In the genomic region with DNA sequence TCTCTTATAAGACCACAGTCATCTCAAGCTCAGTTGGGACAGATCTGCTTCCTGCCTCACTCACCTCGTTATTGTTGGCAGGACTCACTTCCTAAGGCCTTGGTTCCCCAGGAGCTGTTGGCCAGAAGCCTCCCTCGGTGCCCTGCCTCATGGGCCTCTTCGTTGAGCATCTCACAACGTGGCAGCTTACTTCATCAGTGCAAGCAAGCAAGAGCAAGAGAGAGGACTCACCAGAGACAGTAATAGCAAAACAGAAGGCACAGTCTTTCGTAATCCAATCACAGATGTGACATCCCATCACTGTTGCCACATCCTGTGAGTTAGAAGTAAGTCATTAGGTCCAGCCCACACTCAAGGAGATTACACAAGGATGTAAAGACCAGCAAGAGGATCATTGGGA, we compare ENCODE assay signal across 8 cellular contexts. TPM values are rescaled to one million over a fixed set of nuclear protein-coding genes. Genes with fewer than 3 reads are reported as not detected.
DNase-seq lines count a peak whose midpoint lies in the region; ATAC-seq, FAIRE-seq and TF ChIP-seq lines count a peak whose summit lies in the region.

No MANE protein-coding gene starts in this region.

- CTCF ChIA-PET in K562 (lab: Yijun Ruan, JAX; ENCODE audit: low intra/inter-chr PET ratio): no interaction called here

- FAIRE-seq in K562 (lab: Jason Lieb, UNC): no peak

- no peak for TF ChIP-seq CTCF in NB4 (IDR thresholded peaks at IDR 0.05; ENCODE audit: low read depth, low read length)
- TF ChIP-seq CTCF in K562 (IDR thresholded peaks at IDR 0.05 in 2 of 3, conservative IDR thresholded peaks at IDR 0.05 in 1 of 3; ENCODE audit: insufficient read depth in 2 of 3, low read depth in 1 of 3, low read length in 3 of 3): no peak
- no peak for TF ChIP-seq CTCF in suprapubic skin (IDR thresholded peaks at IDR 0.05)

- H3K4me2 ChIP-seq in K562 (ENCODE audit: insufficient read depth, low read length) (no peak overlapping the region), mesendoderm (ENCODE audit: low read length) (no peak overlapping the region)

- BruUV-seq in K562 (replicated peaks; lab: Mats Ljungman, UMichigan): no TSS peak

- DNase-seq in Ammon's horn (ENCODE audit: low spot score) (peak; percentile 80), NB4 (ENCODE audit: low read depth) (peak; percentile 99), K562 (ENCODE audit: extremely low read depth in 1 of 4, low spot score in 3 of 4) (peak in 1 of 4 experiments; percentile 24), left lobe of liver (ENCODE audit: low spot score) (peak; percentile 60), suprapubic skin (ENCODE audit: low spot score in 2 of 2) (peak in 1 of 2 donors; percentile 73), DMS114 treated with DMSO at 0.1 percent for 48 hours (lab: John Stamatoyannopoulos, UW; ENCODE audit: unreplicated experiment) (no peak), mesendoderm (no peak)

- H3K27ac ChIP-seq in K562 (ENCODE audit: extremely low read depth, low read depth, low read length) (no peak overlapping the region), suprapubic skin (peak overlapping the region; percentile 36), mesendoderm (ENCODE audit: low read depth, low read length) (no peak overlapping the region)

- peak overlapping the region; percentile 63 for H3K4me3 ChIP-seq in NB4 (ENCODE audit: low read depth, low read length)
- no peak overlapping the region for H3K4me3 ChIP-seq in K562
- H3K4me3 ChIP-seq in suprapubic skin: no peak overlapping the region
- H3K4me3 ChIP-seq in mesendoderm (ENCODE audit: low read length): no peak overlapping the region

- TF ChIP-seq RAD21 in K562 (CRISPR knock-in tag; conservative IDR thresholded peaks at IDR 0.05 in 1 of 2, IDR thresholded peaks at IDR 0.05 in 1 of 2): no peak

- no peak overlapping the region for H2BK120ac ChIP-seq in mesendoderm (ENCODE audit: low read depth, low read length)

- no peak overlapping the region for H2BK5ac ChIP-seq in mesendoderm (ENCODE audit: low read length)

- H3K18ac ChIP-seq in mesendoderm (ENCODE audit: low read length): no peak overlapping the region

- intact Hi-C loops in K562 (cut with micrococcal nuclease): loop anchor here (10.0 kb wide), 1 partner anchor 539 kb away; the partner anchor contains the start of gene DCAF4

- TF ChIP-seq POLR2A in NB4 (IDR thresholded peaks at IDR 0.05; ENCODE audit: extremely low read depth, insufficient read length) (peak; percentile 77), K562 (conservative IDR thresholded peaks at IDR 0.05) (no peak), suprapubic skin (IDR thresholded peaks at IDR 0.05) (no peak)

- no peak overlapping the region for H3K4ac ChIP-seq in mesendoderm (ENCODE audit: low read depth, low read length)

- H3K36me3 ChIP-seq in K562 (ENCODE audit: control insufficient read depth, insufficient read depth, low read length): no peaks in the 10 kb centered on the region
- H3K36me3 ChIP-seq in suprapubic skin: no peaks in the 10 kb centered on the region
- no peaks in the 10 kb centered on the region for H3K36me3 ChIP-seq in mesendoderm (ENCODE audit: control insufficient read depth, insufficient read depth, low read length)

- no peak overlapping the region for H3K56ac ChIP-seq in mesendoderm (ENCODE audit: low read length)

- peak overlapping the region; percentile 8; the same call in 1 of the 2 replicates for H2AFZ ChIP-seq in K562 (ENCODE audit: low read depth, low read length)

- H3K79me2 ChIP-seq in K562 (ENCODE audit: control insufficient read depth, insufficient read depth, low read length): peaks cover under 1% of the 10 kb centered on the region; the same call in 1 of the 3 replicates
- no peaks in the 10 kb centered on the region for H3K79me2 ChIP-seq in mesendoderm (ENCODE audit: control insufficient read depth, insufficient read depth, low read length)

- no peak overlapping the region for H2AK5ac ChIP-seq in mesendoderm (ENCODE audit: low read length)

- no peak for ATAC-seq in K562
- peak; percentile 1 for ATAC-seq in left lobe of liver
- ATAC-seq in HG02938 (IDR thresholded peaks at IDR 0.05; ENCODE audit: unreplicated experiment): no peak

- H3K23ac ChIP-seq in mesendoderm (ENCODE audit: low read length): no peak overlapping the region

- H3K79me1 ChIP-seq in mesendoderm (ENCODE audit: low read length): no peaks in the 10 kb centered on the region

- WGBS in K562 (ENCODE audit: insufficient coverage, low coverage, missing lambda C conversion rate): 45% methylated on average over 3 of the region's 5 CpGs
- WGBS in suprapubic skin: 48% methylated on average over 5 of the region's 5 CpGs
- no CpG with 5 or more reads among the region's 5 CpGs for WGBS in mesendoderm (ENCODE audit: extremely low coverage, insufficient coverage, low lambda C conversion rate)

- TF ChIP-seq EP300 in K562 (IDR thresholded peaks at IDR 0.05; ENCODE audit: low read length): no peak
- TF ChIP-seq EP300 in suprapubic skin (IDR thresholded peaks at IDR 0.05): no peak

- in situ Hi-C loops in K562 (cut with MboI): loop anchor here (25.0 kb wide), 2 partner anchors 426 to 951 kb away; partner anchors contain the start of gene ZFYVE1

- H3K9ac ChIP-seq in K562 (ENCODE audit: insufficient read depth in 1 of 2, low read depth in 2 of 2, low read length in 2 of 2) (peak overlapping the region in 1 of 2 experiments; percentile 3; a peak in 1 of 4 replicates), mesendoderm (ENCODE audit: low read length) (no peak overlapping the region)

- H3K4me1 ChIP-seq in K562 (replicated peaks in 1 of 2; ENCODE audit: control insufficient read depth in 2 of 2, insufficient read depth in 2 of 2, low read length in 2 of 2) (peaks cover 18 to 67% of the 10 kb centered on the region in 2 experiments), suprapubic skin (peaks cover 33% of the 10 kb centered on the region), mesendoderm (ENCODE audit: control insufficient read depth, low read depth, low read length) (peaks cover 2% of the 10 kb centered on the region)

- no peak overlapping the region for H4K8ac ChIP-seq in mesendoderm (ENCODE audit: low read depth, low read length)

- H3K27me3 ChIP-seq in K562 (ENCODE audit: control insufficient read depth in 2 of 2, insufficient read depth in 2 of 2, low read length in 2 of 2) (no peaks in the 10 kb centered on the region), suprapubic skin (no peaks in the 10 kb centered on the region), mesendoderm (ENCODE audit: insufficient read depth, low read length, poor library complexity) (no peaks in the 10 kb centered on the region)

- H4K5ac ChIP-seq in mesendoderm (ENCODE audit: low read length): no peak overlapping the region

- peaks cover 3% of the 10 kb centered on the region for H3K9me1 ChIP-seq in K562 (ENCODE audit: control insufficient read depth, insufficient read depth, low read length)

- H2BK15ac ChIP-seq in mesendoderm (replicated peaks; ENCODE audit: low read depth): no peak overlapping the region

- H3K9me3 ChIP-seq in K562 (replicated peaks; ENCODE audit: control insufficient read depth, insufficient read depth, low read depth, low read length) (no peaks in the 10 kb centered on the region), suprapubic skin (no peaks in the 10 kb centered on the region)

- POLR2A ChIA-PET in K562 (lab: Yijun Ruan, JAX): interaction anchor here (1.1 to 2.6 kb wide), 2 partner anchors 9 to 153 kb away, joined by 3 to 11 read pairs; no protein-coding TSS in a partner anchor

- H4K20me1 ChIP-seq in K562 (replicated peaks; ENCODE audit: control insufficient read depth, insufficient read depth, low read length): no peaks in the 10 kb centered on the region

RNA-seq across cellular contexts. Expression of gene NUMB, which starts 5.1 kb away (rescaled TPM):
- total RNA-seq in K562 (2011; cell fraction: chromatin; rRNA removed; ENCODE audit: low replicate concordance): 92.6 and 162 TPM in 2 replicates
- 62.4 and 76.5 TPM in 2 replicates for total RNA-seq in K562 (2011; cell fraction: nucleolus; rRNA removed)
- 94.4 and 145 TPM in 2 replicates for total RNA-seq in K562 (2011; cell fraction: nucleoplasm; rRNA removed)
- total RNA-seq in K562 (2014; rRNA removed): 16.8 and 17.8 TPM in 2 replicates
- 18.1 TPM in 2 replicates for total RNA-seq in K562 (2014; rRNA removed; fragmentation: Illumina TruSeq; extraction: Trizol)
- 13.5 and 17.9 TPM in 2 replicates for total RNA-seq in K562 (2015; rRNA removed; fragmentation: Illumina TruSeq; extraction: Trizol)
- 38.3 and 39.4 TPM in 2 replicates for total RNA-seq in K562 (2021)
- polyA plus RNA-seq in K562 (2011; rRNA removed): 54.0 and 65.1 TPM in 2 replicates
- polyA plus RNA-seq in K562 (2011; cell fraction: cytosol; rRNA removed): 66.1 and 80.6 TPM in 2 replicates
- polyA plus RNA-seq in K562 (2011; cell fraction: nucleus; rRNA removed): 95.4 and 136 TPM in 2 replicates
- 33.4 and 35.1 TPM in 2 replicates for polyA plus RNA-seq in K562 (2012)
- polyA plus RNA-seq in K562 (2014; fragmentation: Illumina TruSeq; extraction: Trizol): 44.2 and 48.6 TPM in 2 replicates
- 10 to 100 TPM; 23.5 to 47.8 TPM for polyA plus RNA-seq in K562 (2014; fragmentation: Nextera tagmentation; extraction: Ambion mirVana)
- 31.5 and 32.3 TPM in 2 replicates for polyA plus RNA-seq in K562 (2014; rRNA removed)
- 101 and 113 TPM in 2 replicates for polyA minus RNA-seq in K562 (2011; rRNA and poly(A)+ RNA removed)
- polyA minus RNA-seq in K562 (2011; cell fraction: cytosol; rRNA and poly(A)+ RNA removed): 32.8 and 40.6 TPM in 2 replicates
- 46.2 and 65.6 TPM in 2 replicates for polyA minus RNA-seq in K562 (2011; cell fraction: nucleus; rRNA and poly(A)+ RNA removed)
- 41.9 TPM for total RNA-seq in left lobe of liver
- total RNA-seq in suprapubic skin: 10 to 100 TPM; 43.1 to 83.4 (median 50.2) TPM
- polyA plus RNA-seq in mesendoderm (2013, experiment 1 of 2): 46.8 TPM
- 43.6 TPM for polyA plus RNA-seq in mesendoderm (2013, experiment 2 of 2)

RNA-seq across cellular contexts. Expression of gene RIOX1, which starts 27.3 kb away (rescaled TPM):
- total RNA-seq in K562 (2011; cell fraction: chromatin; rRNA removed; ENCODE audit: low replicate concordance): 6.8 and 12.9 TPM in 2 replicates
- total RNA-seq in K562 (2011; cell fraction: nucleolus; rRNA removed): 14.5 and 16.8 TPM in 2 replicates
- total RNA-seq in K562 (2011; cell fraction: nucleoplasm; rRNA removed): 6.6 and 10.8 TPM in 2 replicates
- 17.6 and 18.0 TPM in 2 replicates for total RNA-seq in K562 (2014; rRNA removed)
- total RNA-seq in K562 (2014; rRNA removed; fragmentation: Illumina TruSeq; extraction: Trizol): 7.8 and 9.2 TPM in 2 replicates
- 11.5 and 12.7 TPM in 2 replicates for total RNA-seq in K562 (2015; rRNA removed; fragmentation: Illumina TruSeq; extraction: Trizol)
- total RNA-seq in K562 (2021): 14.3 and 15.7 TPM in 2 replicates
- polyA plus RNA-seq in K562 (2011; rRNA removed): 4.6 and 5.8 TPM in 2 replicates
- polyA plus RNA-seq in K562 (2011; cell fraction: cytosol; rRNA removed): 5.6 and 18.2 TPM in 2 replicates
- polyA plus RNA-seq in K562 (2011; cell fraction: nucleus; rRNA removed): 4.1 and 6.5 TPM in 2 replicates
- 5.3 and 9.7 TPM in 2 replicates for polyA plus RNA-seq in K562 (2012)
- polyA plus RNA-seq in K562 (2014; fragmentation: Illumina TruSeq; extraction: Trizol): 8.0 and 8.2 TPM in 2 replicates
- 1 to 10 TPM; 1.9 to 2.6 TPM for polyA plus RNA-seq in K562 (2014; fragmentation: Nextera tagmentation; extraction: Ambion mirVana)
- 12.4 and 13.8 TPM in 2 replicates for polyA plus RNA-seq in K562 (2014; rRNA removed)
- polyA minus RNA-seq in K562 (2011; rRNA and poly(A)+ RNA removed): 5.7 and 7.6 TPM in 2 replicates
- polyA minus RNA-seq in K562 (2011; cell fraction: cytosol; rRNA and poly(A)+ RNA removed): 8.2 and 10.1 TPM in 2 replicates
- polyA minus RNA-seq in K562 (2011; cell fraction: nucleus; rRNA and poly(A)+ RNA removed): 7.8 and 10.0 TPM in 2 replicates
- 5.0 TPM for total RNA-seq in left lobe of liver
- 10 to 100 TPM; 12.2 to 16.5 (median 14.0) TPM for total RNA-seq in suprapubic skin
- polyA plus RNA-seq in mesendoderm (2013, experiment 1 of 2): 15.2 TPM
- polyA plus RNA-seq in mesendoderm (2013, experiment 2 of 2): 15.3 TPM

Comparison
In these comparisons a context has a peak if more than half of its experiments do, and no peak if none do; other contexts are left out.
1. DNase-seq: peak in Ammon's horn (single experiment), NB4 (single experiment) and left lobe of liver (single experiment); none in DMS114 treated with DMSO at 0.1 percent for 48 hours (single experiment) and mesendoderm (single experiment).